In the genomic region with DNA sequence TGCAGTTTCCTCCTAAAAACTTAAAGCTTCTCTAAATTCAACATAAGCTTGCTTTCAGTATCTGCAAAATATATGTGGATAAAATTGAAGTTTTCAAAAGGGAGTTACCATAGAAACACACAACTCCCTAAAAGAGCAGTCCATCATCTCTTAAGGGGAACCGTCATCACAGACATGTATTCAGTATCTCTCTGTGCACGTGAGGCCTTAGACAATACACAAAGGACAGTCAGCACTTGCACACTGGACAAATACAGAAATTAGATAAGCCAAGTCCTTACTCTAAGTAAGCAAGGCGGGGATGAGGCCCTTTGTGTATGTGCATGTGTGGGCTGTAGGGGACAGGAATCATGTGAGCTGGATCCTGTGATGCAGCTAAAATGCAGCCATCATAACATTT, we compare ENCODE assay signal across 14 cellular contexts.
DNase-seq lines count a peak whose midpoint lies in the region; ATAC-seq, FAIRE-seq and TF ChIP-seq lines count a peak whose summit lies in the region.
"Had no signal": no experiment of that assay in that cellular context is flagged by ENCODE, and none has a peak within 500 bp of the region (broad histone marks: within the 10 kb centered on the region; RNA-seq: fewer than 3 reads in every experiment).

No MANE protein-coding gene starts in this region.

- peaks cover 4% of the 10 kb centered on the region for H3K9me3 Mint-ChIP-seq in activated CD8-positive, alpha-beta T cell treated with anti-CD3 and anti-CD28 coated beads, Interleukin-2, amount 10 ng/mL, durations not matched to agents 7 days and 5 days (ENCODE audit: insufficient read depth)
- H3K9me3 Mint-ChIP-seq in mesothelial cell of epicardium = no peaks in the 10 kb centered on the region

- POLR2A ChIA-PET in HepG2 (lab: Yijun Ruan, JAX) = no interaction called here
- POLR2A ChIA-PET in activated CD8-positive, alpha-beta T cell treated with anti-CD3 and anti-CD28 coated beads, Interleukin-2, amount 10 ng/mL, durations not matched to agents 7 days and 5 days (lab: Charles Lee) = no interaction called here

- no peak for FAIRE-seq in HepG2 (lab: Jason Lieb, UNC)
- FAIRE-seq: G401.6 had no signal

- no TSS peak for BruUV-seq in HepG2 (replicated peaks; lab: Mats Ljungman, UMichigan)

- H3K27ac ChIP-seq in HepG2 (ENCODE audit: extremely low read length, insufficient read depth, low read length) (no peak overlapping the region), right lobe of liver (no peak overlapping the region)
- H3K27ac ChIP-seq: BLaER1, RWPE1 had no signal

- H3K9ac ChIP-seq in HepG2 (ENCODE audit: insufficient read depth, low read depth, low read length) = no peak overlapping the region
- H3K9ac ChIP-seq: BLaER1 had no signal

- TF ChIP-seq CTCF in HepG2 (CRISPR knock-in tag; IDR thresholded peaks at IDR 0.05) = no peak
- TF ChIP-seq CTCF in right lobe of liver (IDR thresholded peaks at IDR 0.05) = no peak
- no peak for TF ChIP-seq CTCF in mesothelial cell of epicardium (IDR thresholded peaks at IDR 0.05; ENCODE audit: unreplicated experiment)

- H3K9me3 ChIP-seq in HepG2 (ENCODE audit: low read length) = no peaks in the 10 kb centered on the region
- H3K9me3 ChIP-seq in right lobe of liver = no peaks in the 10 kb centered on the region
- H3K9me3 ChIP-seq: BLaER1 had no signal

- H3K27me3 ChIP-seq in HepG2 (ENCODE audit: control insufficient read depth in 1 of 2, insufficient read depth in 2 of 2, low read length in 2 of 2) = peaks cover 0 to 4% of the 10 kb centered on the region in 2 experiments; a peak in 1 of 5 replicates
- no peaks in the 10 kb centered on the region for H3K27me3 ChIP-seq in right lobe of liver
- H3K27me3 ChIP-seq: BLaER1 had no signal

- H3K36me3 Mint-ChIP-seq in activated CD8-positive, alpha-beta T cell treated with anti-CD3 and anti-CD28 coated beads, Interleukin-2, amount 10 ng/mL, durations not matched to agents 7 days and 5 days (ENCODE audit: low read depth) = peaks cover 26% of the 10 kb centered on the region
- H3K36me3 Mint-ChIP-seq in mesothelial cell of epicardium = no peaks in the 10 kb centered on the region

- no peaks in the 10 kb centered on the region for H3K27me3 Mint-ChIP-seq in activated CD8-positive, alpha-beta T cell treated with anti-CD3 and anti-CD28 coated beads, Interleukin-2, amount 10 ng/mL, durations not matched to agents 7 days and 5 days (ENCODE audit: low read depth)
- no peaks in the 10 kb centered on the region for H3K27me3 Mint-ChIP-seq in mesothelial cell of epicardium (ENCODE audit: low read depth)

- no peaks in the 10 kb centered on the region for H4K20me1 ChIP-seq in HepG2 (ENCODE audit: insufficient read depth, low read length)

- H3K4me2 ChIP-seq in HepG2 (ENCODE audit: low read depth, low read length) = no peak overlapping the region
- H3K4me2 ChIP-seq: BLaER1 had no signal

- ATAC-seq in HepG2 (no peak), right lobe of liver (no peak), GM19395 (IDR thresholded peaks at IDR 0.05; ENCODE audit: unreplicated experiment) (no peak), HG03280 (IDR thresholded peaks at IDR 0.05; ENCODE audit: unreplicated experiment) (no peak), HG03175 (IDR thresholded peaks at IDR 0.05; ENCODE audit: unreplicated experiment) (no peak)
- ATAC-seq in activated CD8-positive, alpha-beta T cell treated with anti-CD3 and anti-CD28 coated beads, Interleukin-2, amount 10 ng/mL, durations not matched to agents 7 days and 5 days = no peak

- peaks cover 69% of the 10 kb centered on the region for H3K4me1 Mint-ChIP-seq in activated CD8-positive, alpha-beta T cell treated with anti-CD3 and anti-CD28 coated beads, Interleukin-2, amount 10 ng/mL, durations not matched to agents 7 days and 5 days (ENCODE audit: low read depth)
- peaks cover 58% of the 10 kb centered on the region for H3K4me1 Mint-ChIP-seq in mesothelial cell of epicardium

- peak overlapping the region; percentile 31 for H3K27ac Mint-ChIP-seq in activated CD8-positive, alpha-beta T cell treated with anti-CD3 and anti-CD28 coated beads, Interleukin-2, amount 10 ng/mL, durations not matched to agents 7 days and 5 days
- H3K27ac Mint-ChIP-seq in mesothelial cell of epicardium = peak overlapping the region; percentile 79

- H3K4me3 ChIP-seq in HepG2 (replicated peaks in 1 of 3; ENCODE audit: insufficient read depth in 1 of 3, low read depth in 2 of 3, low read length in 3 of 3) = no peak overlapping the region
- H3K4me3 ChIP-seq in right lobe of liver = no peak overlapping the region
- H3K4me3 ChIP-seq: BLaER1 had no signal

- in situ Hi-C loops in HepG2 (cut with HindIII; ENCODE audit: extremely low pct_ligation_motif_present, low pct_unique_long_range_greater_than_20kb) = no loop called here

- intact Hi-C loops in HepG2 (cut with micrococcal nuclease; ENCODE audit: unreplicated experiment) (no loop called here), right lobe of liver (cut with DNase I) (no loop called here)

- DNase-seq in HepG2 (ENCODE audit: low spot score) = no peak
- no peak for DNase-seq in right lobe of liver
- no peak for DNase-seq in activated CD8-positive, alpha-beta T cell treated with anti-CD3 and anti-CD28 coated beads, Interleukin-2, amount 10 ng/mL, durations not matched to agents 7 days and 5 days
- DNase-seq in mesothelial cell of epicardium (ENCODE audit: low spot score in 2 of 2, unreplicated experiment in 2 of 2) = no peak
- DNase-seq in HK-2 (ENCODE audit: unreplicated experiment) = no peak
- DNase-seq: cortex of kidney, NCI-H1048, NCI-H510A treated with DMSO at 0.1 percent for 48 hours had no signal

- 0% methylated on average over 3 of the region's 3 CpGs for WGBS in HepG2 (ENCODE audit: low lambda C conversion rate)
- WGBS in right lobe of liver (ENCODE audit: insufficient coverage, low coverage, low lambda C conversion rate, missing lambda C conversion rate) = 71% methylated on average over 3 of the region's 3 CpGs

- H3K4me3 Mint-ChIP-seq in activated CD8-positive, alpha-beta T cell treated with anti-CD3 and anti-CD28 coated beads, Interleukin-2, amount 10 ng/mL, durations not matched to agents 7 days and 5 days = no peak overlapping the region
- no peak overlapping the region for H3K4me3 Mint-ChIP-seq in mesothelial cell of epicardium

- TF ChIP-seq RAD21 in HepG2 (CRISPR knock-in tag; IDR thresholded peaks at IDR 0.05) = no peak

- CTCF ChIA-PET in HepG2 (lab: Yijun Ruan, JAX; ENCODE audit: low intra/inter-chr PET ratio, low total read pairs) = no interaction called here
- CTCF ChIA-PET in activated CD8-positive, alpha-beta T cell treated with anti-CD3 and anti-CD28 coated beads, Interleukin-2, amount 10 ng/mL, durations not matched to agents 7 days and 5 days (lab: Charles Lee) = interaction anchor here (0.6 to 1.6 kb wide), 4 partner anchors 8 to 220 kb away, joined by 3 to 6 read pairs (median 6); no protein-coding TSS in a partner anchor

- no peak for TF ChIP-seq EP300 in HepG2 (IDR thresholded peaks at IDR 0.05; ENCODE audit: low read depth in 2 of 2, low read length in 2 of 2)
- TF ChIP-seq EP300 in HepG2 (CRISPR knock-in tag; IDR thresholded peaks at IDR 0.05; ENCODE audit: borderline replicate concordance) = no peak

- H3K4me1 ChIP-seq in HepG2 (ENCODE audit: insufficient read depth, low read length) = no peaks in the 10 kb centered on the region
- no peaks in the 10 kb centered on the region for H3K4me1 ChIP-seq in right lobe of liver
- H3K4me1 ChIP-seq: BLaER1 had no signal

- no peak overlapping the region for H2AFZ ChIP-seq in HepG2 (ENCODE audit: low read length)

- H3K36me3 ChIP-seq in HepG2 (replicated peaks in 1 of 2; ENCODE audit: control insufficient read depth in 1 of 2, insufficient read depth in 2 of 2, low read length in 2 of 2) (no peaks in the 10 kb centered on the region), right lobe of liver (no peaks in the 10 kb centered on the region)

- H3K79me2 ChIP-seq in HepG2 (ENCODE audit: insufficient read depth, low read length) = no peaks in the 10 kb centered on the region

- TF ChIP-seq POLR2A in HepG2 (IDR thresholded peaks at IDR 0.05; ENCODE audit: insufficient read depth in 1 of 2, low read depth in 2 of 2, low read length in 2 of 2) (no peak), right lobe of liver (IDR thresholded peaks at IDR 0.05) (no peak)

TF ChIP-seq in HepG2, 621 proteins besides CTCF, POLR2A, EP300 and RAD21 (continues in another document):
- TF ChIP-seq SP5 (CRISPR knock-in tag; IDR thresholded peaks at IDR 0.05; ENCODE audit: borderline replicate concordance, low read depth) = no peak
- TF ChIP-seq, protein P1, sequence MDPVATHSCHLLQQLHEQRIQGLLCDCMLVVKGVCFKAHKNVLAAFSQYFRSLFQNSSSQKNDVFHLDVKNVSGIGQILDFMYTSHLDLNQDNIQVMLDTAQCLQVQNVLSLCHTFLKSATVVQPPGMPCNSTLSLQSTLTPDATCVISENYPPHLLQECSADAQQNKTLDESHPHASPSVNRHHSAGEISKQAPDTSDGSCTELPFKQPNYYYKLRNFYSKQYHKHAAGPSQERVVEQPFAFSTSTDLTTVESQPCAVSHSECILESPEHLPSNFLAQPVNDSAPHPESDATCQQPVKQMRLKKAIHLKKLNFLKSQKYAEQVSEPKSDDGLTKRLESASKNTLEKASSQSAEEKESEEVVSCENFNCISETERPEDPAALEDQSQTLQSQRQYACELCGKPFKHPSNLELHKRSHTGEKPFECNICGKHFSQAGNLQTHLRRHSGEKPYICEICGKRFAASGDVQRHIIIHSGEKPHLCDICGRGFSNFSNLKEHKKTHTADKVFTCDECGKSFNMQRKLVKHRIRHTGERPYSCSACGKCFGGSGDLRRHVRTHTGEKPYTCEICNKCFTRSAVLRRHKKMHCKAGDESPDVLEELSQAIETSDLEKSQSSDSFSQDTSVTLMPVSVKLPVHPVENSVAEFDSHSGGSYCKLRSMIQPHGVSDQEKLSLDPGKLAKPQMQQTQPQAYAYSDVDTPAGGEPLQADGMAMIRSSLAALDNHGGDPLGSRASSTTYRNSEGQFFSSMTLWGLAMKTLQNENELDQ (CRISPR knock-in tag; IDR thresholded peaks at IDR 0.05; ENCODE audit: borderline replicate concordance) = no peak
- no peak for TF ChIP-seq EHMT2 (IDR thresholded peaks at IDR 0.05; ENCODE audit: borderline replicate concordance, low read depth, low read length)
- TF ChIP-seq NAIF1 (CRISPR knock-in tag; IDR thresholded peaks at IDR 0.05; ENCODE audit: borderline replicate concordance) = no peak
- TF ChIP-seq NKX3-1 (CRISPR knock-in tag; IDR thresholded peaks at IDR 0.05) = no peak
- TF ChIP-seq PBX3 (CRISPR knock-in tag; IDR thresholded peaks at IDR 0.05; ENCODE audit: borderline replicate concordance) = no peak
